Comparison of ENCODE assay signal across 19 cellular contexts in the genomic region with DNA sequence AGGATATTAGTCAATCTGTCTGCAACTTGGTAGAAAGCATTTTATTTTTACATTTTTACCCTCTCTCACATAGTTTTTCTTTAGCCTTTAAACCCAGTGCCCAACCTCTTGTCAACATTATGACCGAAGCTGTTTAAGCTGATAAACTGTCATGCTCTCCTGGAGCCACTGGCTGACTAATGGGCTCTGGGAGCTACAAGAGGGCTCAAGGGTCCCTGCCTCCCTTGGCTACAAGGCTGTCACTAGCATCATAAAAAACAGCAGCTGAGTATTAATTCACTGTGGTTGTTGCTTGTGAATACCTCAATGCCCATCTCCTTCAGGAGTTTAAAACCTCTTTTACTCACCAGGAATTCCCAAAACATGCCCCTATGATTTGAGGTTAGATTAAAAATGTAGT.
DNase-seq lines count a peak whose midpoint lies in the region; ATAC-seq and TF ChIP-seq lines count a peak whose summit lies in the region.
"Had no signal": no experiment of that assay in that cellular context is flagged by ENCODE, and none has a peak within 500 bp of the region (broad histone marks: within the 10 kb centered on the region; RNA-seq: fewer than 3 reads in every experiment).

No MANE protein-coding gene starts in this region.

- intact Hi-C loops in tibial artery (cut with DNase I; ENCODE audit: low total_unique reads): no loop called here

- H3K27ac ChIP-seq in tibial artery: no peak overlapping the region
- H3K27ac ChIP-seq: BLaER1, HL-60 had no signal

- peak overlapping the region; percentile 13 for H3K27ac Mint-ChIP-seq in glutamatergic neuron (ENCODE audit: unreplicated experiment)
- H3K27ac Mint-ChIP-seq: CD4-positive, CD25-positive, alpha-beta regulatory T cell had no signal

- H3K4me3 Mint-ChIP-seq in glutamatergic neuron (ENCODE audit: unreplicated experiment): no peak overlapping the region
- H3K4me3 Mint-ChIP-seq: CD4-positive, CD25-positive, alpha-beta regulatory T cell had no signal

- ATAC-seq in HG03439 (IDR thresholded peaks at IDR 0.05; ENCODE audit: unreplicated experiment): no peak
- ATAC-seq: PC-3 had no signal

- peaks cover 5% of the 10 kb centered on the region for H3K36me3 Mint-ChIP-seq in glutamatergic neuron (ENCODE audit: unreplicated experiment)
- H3K36me3 Mint-ChIP-seq: CD4-positive, CD25-positive, alpha-beta regulatory T cell had no signal

- DNase-seq in NCI-H345 (lab: John Stamatoyannopoulos, UW): peak; percentile 14
- no peak for DNase-seq in NCI-H345 treated with DMSO at 0.1 percent for 48 hours (lab: John Stamatoyannopoulos, UW; ENCODE audit: unreplicated experiment)
- peak; percentile 19 for DNase-seq in NCI-H510A (lab: John Stamatoyannopoulos, UW)
- DNase-seq in glutamatergic neuron: peak; percentile 36
- DNase-seq in tibial artery: no peak
- DNase-seq in NCI-H2081 (lab: John Stamatoyannopoulos, UW): no peak
- DNase-seq: CD4-positive, CD25-positive, alpha-beta regulatory T cell; DMS153; Karpas-422; NCI-H1092 treated with DMSO at 0.1 percent for 48 hours; NCI-H146; NCI-H2029 treated with DMSO at 0.1 percent for 48 hours; NCI-H2171 treated with DMSO at 0.1 percent for 48 hours; PC-3; SK-N-SH; SW 1271 had no signal

- no peak overlapping the region for H3K4me3 ChIP-seq in tibial artery
- H3K4me3 ChIP-seq: BLaER1 had no signal

- H3K4me1 ChIP-seq in tibial artery: no peaks in the 10 kb centered on the region
- H3K4me1 ChIP-seq: BLaER1 had no signal

- peaks cover 2% of the 10 kb centered on the region for H3K27me3 Mint-ChIP-seq in glutamatergic neuron (ENCODE audit: unreplicated experiment)
- H3K27me3 Mint-ChIP-seq: CD4-positive, CD25-positive, alpha-beta regulatory T cell had no signal

- no peak for TF ChIP-seq CTCF in glutamatergic neuron (IDR thresholded peaks at IDR 0.05; ENCODE audit: partially characterized antibody, unreplicated experiment)
- no peak for TF ChIP-seq CTCF in tibial artery (IDR thresholded peaks at IDR 0.05)

- no peaks in the 10 kb centered on the region for H3K9me3 ChIP-seq in tibial artery
- H3K9me3 ChIP-seq: BLaER1, SK-N-SH had no signal

- H3K27me3 ChIP-seq in tibial artery: no peaks in the 10 kb centered on the region
- H3K27me3 ChIP-seq: BLaER1 had no signal

- H3K4me1 Mint-ChIP-seq in glutamatergic neuron (ENCODE audit: low read depth, unreplicated experiment): peaks cover 14% of the 10 kb centered on the region
- H3K4me1 Mint-ChIP-seq: CD4-positive, CD25-positive, alpha-beta regulatory T cell had no signal

- H3K9me3 Mint-ChIP-seq in glutamatergic neuron (ENCODE audit: unreplicated experiment): peaks cover 2% of the 10 kb centered on the region

- no peaks in the 10 kb centered on the region for H3K36me3 ChIP-seq in tibial artery
- H3K36me3 ChIP-seq: BLaER1 had no signal

Comparison
In these comparisons a context has a peak if more than half of its experiments do, and no peak if none do; other contexts are left out.
1. DNase-seq: peak in NCI-H345 (single experiment), NCI-H510A (single experiment) and glutamatergic neuron (single experiment); none in NCI-H345 treated with DMSO at 0.1 percent for 48 hours (single experiment), tibial artery (0 of 2) and NCI-H2081 (0 of 2).